ENCODE assay signal across 1 cellular context in the genomic region with DNA sequence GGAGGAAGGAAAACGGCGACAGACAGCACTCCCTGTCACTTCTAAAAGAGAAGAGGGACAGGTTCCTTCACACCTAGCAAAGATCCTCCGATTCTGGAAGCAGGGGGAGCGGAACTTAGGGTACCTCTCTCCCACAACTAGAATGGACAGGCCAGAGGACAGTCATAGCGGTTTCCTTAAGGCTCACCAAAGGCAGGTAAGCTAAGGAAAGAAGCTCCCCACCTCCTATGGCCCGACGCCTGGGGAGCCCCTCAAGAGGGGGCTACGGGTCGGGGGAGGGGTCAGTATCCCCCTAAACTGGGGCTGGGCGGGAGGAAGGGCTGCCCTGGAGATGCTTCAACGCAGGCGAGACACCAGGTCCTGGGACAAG.
TF ChIP-seq lines count a peak whose summit lies in the region.

No MANE protein-coding gene starts in this region.

TF ChIP-seq in HCT116, 20 proteins besides CTCF, POLR2A, EP300 and RAD21 (continued from another document):
- TF ChIP-seq CEBPB (IDR thresholded peaks at IDR 0.05; ENCODE audit: low read depth), result no peak
- TF ChIP-seq SIN3A (IDR thresholded peaks at IDR 0.05; ENCODE audit: low read depth), result no peak; the same call in 1 of the 2 replicates
TF ChIP-seq in HCT116: peak in this region for 0.
